Comparison of ENCODE assay signal across 19 cellular contexts in genomic region chr12:132471858-132472255, GRCh38. TPM values are rescaled to one million over a fixed set of nuclear protein-coding genes. Genes with fewer than 3 reads are reported as not detected.
A peak's percentile ranks its signal among the peaks of the same experiment; 100 is the strongest.
DNase-seq lines count a peak whose midpoint lies in the region; ATAC-seq and TF ChIP-seq lines count a peak whose summit lies in the region.
"Had no signal": no experiment of that assay in that cellular context is flagged by ENCODE, and none has a peak within 500 bp of the region (broad histone marks: within the 10 kb centered on the region; RNA-seq: fewer than 3 reads in every experiment).

No MANE protein-coding gene starts in this region.

- H3K36me3 ChIP-seq in left ventricle myocardium inferior (no peaks in the 10 kb centered on the region), MG63 (peaks cover 7% of the 10 kb centered on the region), spleen (no peaks in the 10 kb centered on the region)
- H3K36me3 ChIP-seq: pancreas, SJSA1 had no signal

- WGBS in spleen, 5 donors: 76 to 83% (median 80%) methylated on average over 16 of the region's 16 CpGs

- H3K36me3 Mint-ChIP-seq in central memory CD8-positive, alpha-beta T cell (ENCODE audit: insufficient read depth): peaks cover 21% of the 10 kb centered on the region

- H3K27ac ChIP-seq in left ventricle myocardium inferior (replicated peaks) (no peak overlapping the region), spleen (peak overlapping the region in 3 of 8 donors; percentile 50 to 68 (median 67))
- H3K27ac ChIP-seq: pancreas, SJSA1 had no signal

- H3K9me3 Mint-ChIP-seq in central memory CD8-positive, alpha-beta T cell: no peaks in the 10 kb centered on the region

- H3K27me3 Mint-ChIP-seq in central memory CD8-positive, alpha-beta T cell: no peaks in the 10 kb centered on the region

- ATAC-seq in Right ventricle myocardium superior (ENCODE audit: poor library complexity) (no peak), HG03442 (IDR thresholded peaks at IDR 0.05; ENCODE audit: unreplicated experiment) (no peak)
- no peak for ATAC-seq in central memory CD8-positive, alpha-beta T cell (replicated peaks; ENCODE audit: extremely low read depth, poor library complexity, severe bottlenecking)

- H3K4me3 ChIP-seq in left ventricle myocardium inferior (no peak overlapping the region), MG63 (peak overlapping the region; percentile 55), spleen (peak overlapping the region in 2 of 8 donors; percentile 12 to 59)
- H3K4me3 ChIP-seq: GM12878, pancreas, SJSA1 had no signal

- no peak for TF ChIP-seq CTCF in left ventricle myocardium inferior (IDR thresholded peaks at IDR 0.05; ENCODE audit: borderline replicate concordance)
- no peak for TF ChIP-seq CTCF in spleen (IDR thresholded peaks at IDR 0.05 in 8 of 11, conservative IDR thresholded peaks at IDR 0.05 in 3 of 11)

- H3K27me3 ChIP-seq in left ventricle myocardium inferior (ENCODE audit: low read depth): peaks cover 23% of the 10 kb centered on the region
- no peaks in the 10 kb centered on the region for H3K27me3 ChIP-seq in MG63
- peaks cover 0 to 20% (median 0%) of the 10 kb centered on the region in 7 donors for H3K27me3 ChIP-seq in spleen (replicated peaks in 1 of 7)
- H3K27me3 ChIP-seq: pancreas, SJSA1 had no signal

- no peaks in the 10 kb centered on the region for H3K9me3 ChIP-seq in left ventricle myocardium inferior (replicated peaks)
- no peaks in the 10 kb centered on the region for H3K9me3 ChIP-seq in MG63
- H3K9me3 ChIP-seq in spleen: no peaks in the 10 kb centered on the region
- H3K9me3 ChIP-seq: pancreas, SJSA1 had no signal

- intact Hi-C loops in Right ventricle myocardium superior (cut with DNase I) (no loop called here), left ventricle myocardium inferior (cut with micrococcal nuclease) (no loop called here), spleen (cut with DNase I; ENCODE audit: low total_unique reads) (no loop called here)

- DNase-seq in Right ventricle myocardium superior (peak; percentile 19), left ventricle myocardium inferior (no peak), MG63 (no peak), spleen (peak; percentile 81), iPS-NIHi7 (ENCODE audit: extremely low spot score) (no peak), DMS79 (lab: John Stamatoyannopoulos, UW) (no peak)
- no peak for DNase-seq in central memory CD8-positive, alpha-beta T cell (ENCODE audit: low spot score in 2 of 2)
- DNase-seq: activated CD4-positive, alpha-beta T cell treated with anti-CD3 and anti-CD28 coated beads for 48 hours; activated T-cell treated with anti-CD3 and anti-CD28 coated beads, Interleukin-2, amount 50 U/mL, for 48 hours; caudate nucleus; effector memory CD4-positive, alpha-beta T cell; glutamatergic neuron; H9; NCI-H187; NCI-H510A treated with DMSO at 0.1 percent for 48 hours had no signal

- TF ChIP-seq POLR2A in spleen (IDR thresholded peaks at IDR 0.05): no peak

- peak overlapping the region; percentile 53 for H3K4me3 Mint-ChIP-seq in central memory CD8-positive, alpha-beta T cell

- H3K4me1 ChIP-seq in left ventricle myocardium inferior: peaks cover 4% of the 10 kb centered on the region
- H3K4me1 ChIP-seq in spleen: peaks cover 6 to 67% (median 38%) of the 10 kb centered on the region in 6 donors
- H3K4me1 ChIP-seq: pancreas, SJSA1 had no signal

- peaks cover 44% of the 10 kb centered on the region for H3K4me1 Mint-ChIP-seq in central memory CD8-positive, alpha-beta T cell

- H3K27ac Mint-ChIP-seq in central memory CD8-positive, alpha-beta T cell (ENCODE audit: low read depth): peak overlapping the region; percentile 63

RNA-seq across cellular contexts. Expression of gene FBRSL1, which starts 18.1 kb away (rescaled TPM):
- total RNA-seq in Right ventricle myocardium superior (58.6 TPM), left ventricle myocardium inferior (66.0 TPM), spleen (100 to 1,000 TPM in 1 of 7 donors, 10 to 100 TPM in 6; 28.3 to 161 (median 60.4) TPM)
- 10.7 and 12.7 TPM in 2 replicates for total RNA-seq in MG63 (2014; rRNA removed; shearing (Covaris generic); ENCODE audit: low replicate concordance)
- 10 to 100 TPM; 14.3 to 40.3 (median 22.3) TPM for polyA plus RNA-seq in spleen

Comparison
In these comparisons a context has a peak if more than half of its experiments do, and no peak if none do; other contexts are left out.
1. DNase-seq: peak in Right ventricle myocardium superior (single experiment) and spleen (single experiment); none in left ventricle myocardium inferior (single experiment), MG63 (single experiment), central memory CD8-positive, alpha-beta T cell (0 of 2), iPS-NIHi7 (single experiment) and DMS79 (single experiment).